Comparison of ENCODE assay signal across 8 cellular contexts in the genomic region with DNA sequence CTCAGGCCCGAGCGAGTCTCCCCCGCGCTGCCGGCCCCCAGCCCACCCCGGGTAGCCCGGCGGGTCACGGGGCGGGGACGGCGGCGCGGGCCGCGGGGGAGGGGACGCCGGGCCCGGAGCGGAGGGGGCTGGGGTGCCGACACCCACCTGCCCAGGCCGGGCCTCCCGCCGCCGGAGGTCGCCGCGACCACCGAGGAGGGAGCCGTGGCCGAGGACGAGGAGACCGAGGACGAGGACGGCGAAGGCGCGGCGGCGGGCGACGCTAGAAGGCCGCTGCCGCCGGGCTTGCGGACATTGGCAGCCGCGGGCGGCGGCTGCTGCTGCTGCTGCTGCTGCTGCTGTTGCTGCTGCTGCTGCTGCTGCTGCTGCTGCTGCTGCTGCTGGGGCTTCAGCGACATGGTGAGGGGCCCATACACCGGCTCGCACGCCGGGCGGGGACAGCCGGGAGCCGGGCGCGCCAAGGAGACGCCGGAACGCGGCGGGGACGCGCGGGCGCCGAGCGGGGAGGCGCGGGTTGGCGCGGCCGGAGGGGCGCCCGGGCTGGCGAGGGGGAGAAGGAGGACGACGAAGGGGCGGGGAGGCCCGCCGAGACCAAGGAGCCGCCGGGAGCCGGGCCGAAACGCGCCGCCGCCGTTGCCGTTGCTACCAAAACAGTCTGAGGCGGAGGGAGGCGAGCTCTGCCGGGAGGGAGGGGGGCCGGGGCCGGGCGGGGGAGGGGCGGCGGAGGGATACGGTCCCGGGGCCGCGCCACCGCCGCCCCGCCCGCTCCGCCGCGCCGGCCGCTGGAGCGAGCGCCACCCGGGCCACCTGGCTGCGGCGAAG. TPM values are rescaled to one million over a fixed set of nuclear protein-coding genes. Genes with fewer than 3 reads are reported as not detected.
DNase-seq lines count a peak whose midpoint lies in the region; ATAC-seq and TF ChIP-seq lines count a peak whose summit lies in the region.

A gene with protein sequence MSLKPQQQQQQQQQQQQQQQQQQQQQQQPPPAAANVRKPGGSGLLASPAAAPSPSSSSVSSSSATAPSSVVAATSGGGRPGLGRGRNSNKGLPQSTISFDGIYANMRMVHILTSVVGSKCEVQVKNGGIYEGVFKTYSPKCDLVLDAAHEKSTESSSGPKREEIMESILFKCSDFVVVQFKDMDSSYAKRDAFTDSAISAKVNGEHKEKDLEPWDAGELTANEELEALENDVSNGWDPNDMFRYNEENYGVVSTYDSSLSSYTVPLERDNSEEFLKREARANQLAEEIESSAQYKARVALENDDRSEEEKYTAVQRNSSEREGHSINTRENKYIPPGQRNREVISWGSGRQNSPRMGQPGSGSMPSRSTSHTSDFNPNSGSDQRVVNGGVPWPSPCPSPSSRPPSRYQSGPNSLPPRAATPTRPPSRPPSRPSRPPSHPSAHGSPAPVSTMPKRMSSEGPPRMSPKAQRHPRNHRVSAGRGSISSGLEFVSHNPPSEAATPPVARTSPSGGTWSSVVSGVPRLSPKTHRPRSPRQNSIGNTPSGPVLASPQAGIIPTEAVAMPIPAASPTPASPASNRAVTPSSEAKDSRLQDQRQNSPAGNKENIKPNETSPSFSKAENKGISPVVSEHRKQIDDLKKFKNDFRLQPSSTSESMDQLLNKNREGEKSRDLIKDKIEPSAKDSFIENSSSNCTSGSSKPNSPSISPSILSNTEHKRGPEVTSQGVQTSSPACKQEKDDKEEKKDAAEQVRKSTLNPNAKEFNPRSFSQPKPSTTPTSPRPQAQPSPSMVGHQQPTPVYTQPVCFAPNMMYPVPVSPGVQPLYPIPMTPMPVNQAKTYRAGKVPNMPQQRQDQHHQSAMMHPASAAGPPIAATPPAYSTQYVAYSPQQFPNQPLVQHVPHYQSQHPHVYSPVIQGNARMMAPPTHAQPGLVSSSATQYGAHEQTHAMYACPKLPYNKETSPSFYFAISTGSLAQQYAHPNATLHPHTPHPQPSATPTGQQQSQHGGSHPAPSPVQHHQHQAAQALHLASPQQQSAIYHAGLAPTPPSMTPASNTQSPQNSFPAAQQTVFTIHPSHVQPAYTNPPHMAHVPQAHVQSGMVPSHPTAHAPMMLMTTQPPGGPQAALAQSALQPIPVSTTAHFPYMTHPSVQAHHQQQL (minus strand): TSS at position 679 of the 822 bp plus-strand sequence. CDS start 281 bp downstream, at position 398.

- POLR2A ChIA-PET in Panc1 (lab: Charles Lee), result no interaction called here

- H3K4me3 ChIP-seq in CD4-positive, CD25-positive, alpha-beta regulatory T cell (ENCODE audit: low read depth, low read length), result peak within 1 kb of the TSS; percentile 81
- H3K4me3 ChIP-seq in Panc1 (ENCODE audit: low read depth in 2 of 2, low read length in 2 of 2), result peak within 1 kb of the TSS; percentile 83 to 91
- H3K4me3 ChIP-seq in tibial nerve, result peak within 1 kb of the TSS; percentile 59 to 97 (median 87)

- H3K9me3 Mint-ChIP-seq in CD4-positive, CD25-positive, alpha-beta regulatory T cell, result no peaks in the 10 kb centered on the region
- H3K9me3 Mint-ChIP-seq in glutamatergic neuron (ENCODE audit: unreplicated experiment) (peaks cover 10% of the 10 kb centered on the region), osteocyte (ENCODE audit: unreplicated experiment) (no peaks in the 10 kb centered on the region)

- no peaks in the 10 kb centered on the region for H3K9me3 ChIP-seq in CD4-positive, CD25-positive, alpha-beta regulatory T cell (ENCODE audit: control insufficient read depth in 2 of 2, low read length in 2 of 2)
- H3K9me3 ChIP-seq in Panc1 (ENCODE audit: control insufficient read depth, insufficient read depth, low read depth, low read length) (no peaks in the 10 kb centered on the region), tibial nerve (no peaks in the 10 kb centered on the region)

- WGBS in tibial nerve, 2 donors, result 0 to 1% methylated on average over 42 to 73 of the region's 120 CpGs

- H3K27ac ChIP-seq in CD4-positive, CD25-positive, alpha-beta regulatory T cell (ENCODE audit: insufficient read depth, low read length, poor library complexity, severe bottlenecking), result peak within 1 kb of the TSS; percentile 73
- H3K27ac ChIP-seq in Panc1 (ENCODE audit: low read length) (peak within 1 kb of the TSS; percentile 98), tibial nerve (peak within 1 kb of the TSS; percentile 94 to 98 (median 96))

- BruUV-seq in Panc1 (replicated peaks; lab: Mats Ljungman, UMichigan), result no TSS peak

- peaks cover 10 to 47% (median 34%) of the 10 kb centered on the region in 4 donors for H3K4me1 Mint-ChIP-seq in CD4-positive, CD25-positive, alpha-beta regulatory T cell
- peaks cover 11% of the 10 kb centered on the region for H3K4me1 Mint-ChIP-seq in glutamatergic neuron (ENCODE audit: low read depth, unreplicated experiment)
- peaks cover 38% of the 10 kb centered on the region for H3K4me1 Mint-ChIP-seq in osteocyte (ENCODE audit: unreplicated experiment)

- peaks cover 23% of the 10 kb centered on the region for H3K4me1 ChIP-seq in CD4-positive, CD25-positive, alpha-beta regulatory T cell (ENCODE audit: control insufficient read depth, insufficient read depth, low read length, poor library complexity, severe bottlenecking)
- H3K4me1 ChIP-seq in Panc1 (ENCODE audit: control insufficient read depth, insufficient read depth, low read length), result peaks cover 21% of the 10 kb centered on the region
- H3K4me1 ChIP-seq in tibial nerve, result peaks cover 0 to 43% (median 28%) of the 10 kb centered on the region in 4 donors

- in situ Hi-C loops in Panc1 (cut with HindIII; ENCODE audit: low pct_unique_long_range_greater_than_20kb, low sequenced_read_pairs), result loop anchor here (25.0 kb wide), 1 partner anchor 88 kb away; a partner anchor contains a TSS

- intact Hi-C loops in Panc1 (cut with micrococcal nuclease; ENCODE audit: unreplicated experiment), result no loop called here

- H3K27me3 Mint-ChIP-seq in CD4-positive, CD25-positive, alpha-beta regulatory T cell, result peaks cover 20% of the 10 kb centered on the region
- H3K27me3 Mint-ChIP-seq in glutamatergic neuron (ENCODE audit: unreplicated experiment) (peaks cover 6% of the 10 kb centered on the region), osteocyte (ENCODE audit: unreplicated experiment) (no peaks in the 10 kb centered on the region)

- peak in 2 of 3 donors; percentile 70 to 77 for DNase-seq in CD4-positive, CD25-positive, alpha-beta regulatory T cell
- no peak for DNase-seq in Panc1 (ENCODE audit: low read depth, low spot score)
- DNase-seq in activated naive CD4-positive, alpha-beta T cell treated with anti-CD3 and anti-CD28 coated beads, Interleukin-2, amount 50 U/mL, for 16 hours, result peak; percentile 72
- DNase-seq in glutamatergic neuron, result peak; percentile 74
- DNase-seq in osteocyte (ENCODE audit: extremely low spot score, unreplicated experiment), result no peak
- DNase-seq in tibial nerve (ENCODE audit: low spot score in 2 of 2), result peak; percentile 42 to 47

- no peak for TF ChIP-seq EP300 in tibial nerve (IDR thresholded peaks at IDR 0.05)

- H3K4me3 Mint-ChIP-seq in CD4-positive, CD25-positive, alpha-beta regulatory T cell, result peak within 1 kb of the TSS; percentile 94 to 97 (median 95)
- H3K4me3 Mint-ChIP-seq in glutamatergic neuron (ENCODE audit: unreplicated experiment) (peak within 1 kb of the TSS; percentile 81), osteocyte (ENCODE audit: unreplicated experiment) (peak within 1 kb of the TSS; percentile 85)

- no peak for TF ChIP-seq CTCF in Panc1 (IDR thresholded peaks at IDR 0.05)
- no peak for TF ChIP-seq CTCF in glutamatergic neuron (IDR thresholded peaks at IDR 0.05; ENCODE audit: partially characterized antibody, unreplicated experiment)
- TF ChIP-seq CTCF in osteocyte (IDR thresholded peaks at IDR 0.05), result no peak
- no peak for TF ChIP-seq CTCF in tibial nerve (IDR thresholded peaks at IDR 0.05)

- H3K27ac Mint-ChIP-seq in CD4-positive, CD25-positive, alpha-beta regulatory T cell, result peak within 1 kb of the TSS; percentile 84 to 96 (median 93)
- peak within 1 kb of the TSS; percentile 56 for H3K27ac Mint-ChIP-seq in glutamatergic neuron (ENCODE audit: unreplicated experiment)
- peak within 1 kb of the TSS; percentile 87 for H3K27ac Mint-ChIP-seq in osteocyte (ENCODE audit: unreplicated experiment)

- ATAC-seq in CD4-positive, CD25-positive, alpha-beta regulatory T cell (ENCODE audit: low read depth in 2 of 2), result peak; percentile 63 to 65
- ATAC-seq in GM19452 (IDR thresholded peaks at IDR 0.05; ENCODE audit: unreplicated experiment) (peak; percentile 46), HG03571 (IDR thresholded peaks at IDR 0.05; ENCODE audit: unreplicated experiment) (peak; percentile 43), Panc1 (peak; percentile 68)

- H3K27me3 ChIP-seq in CD4-positive, CD25-positive, alpha-beta regulatory T cell (ENCODE audit: control insufficient read depth, insufficient read depth, low read length), result no peaks in the 10 kb centered on the region
- H3K27me3 ChIP-seq in Panc1 (ENCODE audit: control insufficient read depth, insufficient read depth, low read length), result no peaks in the 10 kb centered on the region
- H3K27me3 ChIP-seq in tibial nerve, result no peaks in the 10 kb centered on the region

- CTCF ChIA-PET in Panc1 (lab: Charles Lee), result no interaction called here

- TF ChIP-seq POLR2A in tibial nerve (IDR thresholded peaks at IDR 0.05), result no peak

- no peaks in the 10 kb centered on the region for H3K36me3 ChIP-seq in CD4-positive, CD25-positive, alpha-beta regulatory T cell (ENCODE audit: control insufficient read depth, insufficient read depth, low read length)
- H3K36me3 ChIP-seq in Panc1 (ENCODE audit: control insufficient read depth, insufficient read depth, low read length), result peaks cover 4% of the 10 kb centered on the region
- no peaks in the 10 kb centered on the region for H3K36me3 ChIP-seq in tibial nerve

- no peaks in the 10 kb centered on the region for H3K36me3 Mint-ChIP-seq in CD4-positive, CD25-positive, alpha-beta regulatory T cell
- H3K36me3 Mint-ChIP-seq in glutamatergic neuron (ENCODE audit: unreplicated experiment) (no peaks in the 10 kb centered on the region), osteocyte (ENCODE audit: unreplicated experiment) (no peaks in the 10 kb centered on the region)

RNA-seq across cellular contexts. Expression of the gene that starts here (rescaled TPM):
- total RNA-seq in CD4-positive, CD25-positive, alpha-beta regulatory T cell, result 43.1 TPM
- 10 to 100 TPM in 3 of 4 donors, 1 to 10 TPM in 1; 9.7 to 15.5 (median 14.3) TPM for polyA plus RNA-seq in CD4-positive, CD25-positive, alpha-beta regulatory T cell
- total RNA-seq in Panc1 (2021; ENCODE audit: unreplicated experiment), result 77.6 TPM
- 70.5 TPM for polyA plus RNA-seq in Panc1 (2012; ENCODE audit: insufficient read length)
- 80.8 TPM for total RNA-seq in glutamatergic neuron (ENCODE audit: unreplicated experiment)
- total RNA-seq in osteocyte, result 76.7 and 78.9 TPM in 2 replicates
- 10 to 100 TPM; 50.3 to 84.3 (median 64.3) TPM for total RNA-seq in tibial nerve

Comparison
In these comparisons a context has a peak if more than half of its experiments do, and no peak if none do; other contexts are left out.
1. DNase-seq: peak in CD4-positive, CD25-positive, alpha-beta regulatory T cell (2 of 3), activated naive CD4-positive, alpha-beta T cell treated with anti-CD3 and anti-CD28 coated beads, Interleukin-2, amount 50 U/mL, for 16 hours (single experiment), glutamatergic neuron (single experiment) and tibial nerve (2 of 2); none in Panc1 (single experiment) and osteocyte (single experiment).
2. Peak in every context shown above with its lines, with median percentiles within 50 percentile points of each other: ATAC-seq, H3K27ac ChIP-seq, H3K4me3 ChIP-seq, H3K27ac Mint-ChIP-seq and H3K4me3 Mint-ChIP-seq.